In the genomic region with DNA sequence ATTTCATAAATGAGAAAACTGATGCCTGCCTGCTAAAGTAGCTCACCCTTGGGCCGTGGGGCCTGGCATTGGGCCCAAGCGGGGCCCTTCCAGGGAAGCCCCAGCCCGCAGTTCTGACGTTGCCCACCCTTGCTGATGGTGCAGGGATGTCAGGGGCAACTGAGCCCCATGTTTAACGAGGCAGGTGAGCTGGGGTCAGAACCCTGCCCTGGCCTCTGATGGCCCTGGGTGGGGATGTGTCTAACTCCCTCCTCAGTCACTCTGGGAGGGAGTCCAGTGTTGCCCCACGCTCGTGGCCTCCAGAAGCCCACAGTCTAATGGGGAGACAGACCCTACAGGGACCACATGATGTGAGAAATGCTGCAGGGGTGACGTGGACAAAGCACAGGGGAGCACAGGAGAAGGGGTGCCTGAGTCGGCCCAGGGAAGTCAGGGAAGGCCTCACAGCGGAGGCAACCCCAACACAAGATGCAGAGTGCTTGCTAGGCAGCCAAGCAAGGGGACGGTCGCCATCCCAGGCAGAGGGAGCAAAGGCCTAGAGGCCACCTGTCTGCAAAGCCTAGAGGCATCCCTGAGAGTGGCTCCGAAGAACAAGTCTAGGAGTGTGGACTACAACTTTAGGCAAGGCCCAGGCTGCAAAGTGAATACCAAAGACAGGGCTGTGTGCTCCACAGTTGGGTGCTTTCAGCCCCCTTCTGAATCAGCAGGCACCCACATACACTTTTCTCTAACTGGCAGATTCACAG, we compare ENCODE assay signal across 1 cellular context.
TF ChIP-seq lines count a peak whose summit lies in the region.

No MANE protein-coding gene starts in this region.

TF ChIP-seq in GM23338, 12 proteins besides CTCF, POLR2A, EP300 and RAD21 (continued from another document):
- TF ChIP-seq, protein P1, sequence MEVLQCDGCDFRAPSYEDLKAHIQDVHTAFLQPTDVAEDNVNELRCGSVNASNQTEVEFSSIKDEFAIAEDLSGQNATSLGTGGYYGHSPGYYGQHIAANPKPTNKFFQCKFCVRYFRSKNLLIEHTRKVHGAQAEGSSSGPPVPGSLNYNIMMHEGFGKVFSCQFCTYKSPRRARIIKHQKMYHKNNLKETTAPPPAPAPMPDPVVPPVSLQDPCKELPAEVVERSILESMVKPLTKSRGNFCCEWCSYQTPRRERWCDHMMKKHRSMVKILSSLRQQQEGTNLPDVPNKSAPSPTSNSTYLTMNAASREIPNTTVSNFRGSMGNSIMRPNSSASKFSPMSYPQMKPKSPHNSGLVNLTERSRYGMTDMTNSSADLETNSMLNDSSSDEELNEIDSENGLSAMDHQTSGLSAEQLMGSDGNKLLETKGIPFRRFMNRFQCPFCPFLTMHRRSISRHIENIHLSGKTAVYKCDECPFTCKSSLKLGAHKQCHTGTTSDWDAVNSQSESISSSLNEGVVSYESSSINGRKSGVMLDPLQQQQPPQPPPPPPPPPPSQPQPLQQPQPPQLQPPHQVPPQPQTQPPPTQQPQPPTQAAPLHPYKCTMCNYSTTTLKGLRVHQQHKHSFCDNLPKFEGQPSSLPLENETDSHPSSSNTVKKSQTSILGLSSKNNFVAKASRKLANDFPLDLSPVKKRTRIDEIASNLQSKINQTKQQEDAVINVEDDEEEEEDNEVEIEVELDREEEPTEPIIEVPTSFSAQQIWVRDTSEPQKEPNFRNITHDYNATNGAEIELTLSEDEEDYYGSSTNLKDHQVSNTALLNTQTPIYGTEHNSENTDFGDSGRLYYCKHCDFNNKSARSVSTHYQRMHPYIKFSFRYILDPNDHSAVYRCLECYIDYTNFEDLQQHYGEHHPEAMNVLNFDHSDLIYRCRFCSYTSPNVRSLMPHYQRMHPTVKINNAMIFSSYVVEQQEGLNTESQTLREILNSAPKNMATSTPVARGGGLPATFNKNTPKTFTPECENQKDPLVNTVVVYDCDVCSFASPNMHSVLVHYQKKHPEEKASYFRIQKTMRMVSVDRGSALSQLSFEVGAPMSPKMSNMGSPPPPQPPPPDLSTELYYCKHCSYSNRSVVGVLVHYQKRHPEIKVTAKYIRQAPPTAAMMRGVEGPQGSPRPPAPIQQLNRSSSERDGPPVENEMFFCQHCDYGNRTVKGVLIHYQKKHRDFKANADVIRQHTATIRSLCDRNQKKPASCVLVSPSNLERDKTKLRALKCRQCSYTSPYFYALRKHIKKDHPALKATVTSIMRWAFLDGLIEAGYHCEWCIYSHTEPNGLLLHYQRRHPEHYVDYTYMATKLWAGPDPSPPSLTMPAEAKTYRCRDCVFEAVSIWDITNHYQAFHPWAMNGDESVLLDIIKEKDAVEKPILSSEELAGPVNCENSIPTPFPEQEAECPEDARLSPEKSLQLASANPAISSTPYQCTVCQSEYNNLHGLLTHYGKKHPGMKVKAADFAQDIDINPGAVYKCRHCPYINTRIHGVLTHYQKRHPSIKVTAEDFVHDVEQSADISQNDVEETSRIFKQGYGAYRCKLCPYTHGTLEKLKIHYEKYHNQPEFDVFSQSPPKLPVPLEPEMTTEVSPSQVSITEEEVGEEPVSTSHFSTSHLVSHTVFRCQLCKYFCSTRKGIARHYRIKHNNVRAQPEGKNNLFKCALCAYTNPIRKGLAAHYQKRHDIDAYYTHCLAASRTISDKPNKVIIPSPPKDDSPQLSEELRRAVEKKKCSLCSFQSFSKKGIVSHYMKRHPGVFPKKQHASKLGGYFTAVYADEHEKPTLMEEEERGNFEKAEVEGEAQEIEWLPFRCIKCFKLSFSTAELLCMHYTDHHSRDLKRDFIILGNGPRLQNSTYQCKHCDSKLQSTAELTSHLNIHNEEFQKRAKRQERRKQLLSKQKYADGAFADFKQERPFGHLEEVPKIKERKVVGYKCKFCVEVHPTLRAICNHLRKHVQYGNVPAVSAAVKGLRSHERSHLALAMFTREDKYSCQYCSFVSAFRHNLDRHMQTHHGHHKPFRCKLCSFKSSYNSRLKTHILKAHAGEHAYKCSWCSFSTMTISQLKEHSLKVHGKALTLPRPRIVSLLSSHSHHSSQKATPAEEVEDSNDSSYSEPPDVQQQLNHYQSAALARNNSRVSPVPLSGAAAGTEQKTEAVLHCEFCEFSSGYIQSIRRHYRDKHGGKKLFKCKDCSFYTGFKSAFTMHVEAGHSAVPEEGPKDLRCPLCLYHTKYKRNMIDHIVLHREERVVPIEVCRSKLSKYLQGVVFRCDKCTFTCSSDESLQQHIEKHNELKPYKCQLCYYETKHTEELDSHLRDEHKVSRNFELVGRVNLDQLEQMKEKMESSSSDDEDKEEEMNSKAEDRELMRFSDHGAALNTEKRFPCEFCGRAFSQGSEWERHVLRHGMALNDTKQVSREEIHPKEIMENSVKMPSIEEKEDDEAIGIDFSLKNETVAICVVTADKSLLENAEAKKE (CRISPR knock-in tag; IDR thresholded peaks at IDR 0.05) = no peak
- TF ChIP-seq STAT1 (IDR thresholded peaks at IDR 0.05; ENCODE audit: unreplicated experiment) (no peak), ZNF331 (CRISPR knock-in tag; IDR thresholded peaks at IDR 0.05; ENCODE audit: low read depth) (no peak)
- TF ChIP-seq, protein P2, sequence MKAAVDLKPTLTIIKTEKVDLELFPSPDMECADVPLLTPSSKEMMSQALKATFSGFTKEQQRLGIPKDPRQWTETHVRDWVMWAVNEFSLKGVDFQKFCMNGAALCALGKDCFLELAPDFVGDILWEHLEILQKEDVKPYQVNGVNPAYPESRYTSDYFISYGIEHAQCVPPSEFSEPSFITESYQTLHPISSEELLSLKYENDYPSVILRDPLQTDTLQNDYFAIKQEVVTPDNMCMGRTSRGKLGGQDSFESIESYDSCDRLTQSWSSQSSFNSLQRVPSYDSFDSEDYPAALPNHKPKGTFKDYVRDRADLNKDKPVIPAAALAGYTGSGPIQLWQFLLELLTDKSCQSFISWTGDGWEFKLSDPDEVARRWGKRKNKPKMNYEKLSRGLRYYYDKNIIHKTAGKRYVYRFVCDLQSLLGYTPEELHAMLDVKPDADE (IDR thresholded peaks at IDR 0.05) = no peak
TF ChIP-seq in GM23338: peak in this region for 0.
